Comparison of ENCODE assay signal across 11 cellular contexts in genomic region chr4:5365071-5366008, GRCh38.
DNase-seq lines count a peak whose midpoint lies in the region; ATAC-seq, FAIRE-seq and TF ChIP-seq lines count a peak whose summit lies in the region.
"Had no signal": no experiment of that assay in that cellular context is flagged by ENCODE, and none has a peak within 500 bp of the region (broad histone marks: within the 10 kb centered on the region; RNA-seq: fewer than 3 reads in every experiment).

No MANE protein-coding gene starts in this region.

- CTCF ChIA-PET in endothelial cell of umbilical vein (lab: Charles Lee) = interaction anchor here (0.8 to 2.3 kb wide), 2 partner anchors 22 to 34 kb away, joined by 3 to 10 read pairs; no protein-coding TSS in a partner anchor
- CTCF ChIA-PET in T-cell (lab: Charles Lee) = no interaction called here

- DNase-seq in GM03348 (ENCODE audit: low spot score) = peak; percentile 83
- peak; percentile 88 for DNase-seq in NCI-H226
- peak; percentile 47 for DNase-seq in endothelial cell of umbilical vein (ENCODE audit: low read depth, low spot score)
- peak; percentile 79 for DNase-seq in pulmonary artery endothelial cell (ENCODE audit: low read depth, low spot score)
- no peak for DNase-seq in medulla oblongata (ENCODE audit: extremely low spot score)
- DNase-seq in cerebellar cortex (ENCODE audit: low spot score) = no peak
- DNase-seq in T-cell = no peak
- DNase-seq: activated CD4-positive, alpha-beta T cell treated with anti-CD3 and anti-CD28 coated beads, Interleukin-2, amount 50 U/mL, for 4 hours; NCI-H2171 treated with DMSO at 0.1 percent for 48 hours had no signal

- H3K4me1 ChIP-seq in endothelial cell of umbilical vein (ENCODE audit: control insufficient read depth, extremely low read depth, insufficient read depth, low read length) = no peaks in the 10 kb centered on the region

- no peak overlapping the region for H3K27ac Mint-ChIP-seq in T-cell
- H3K27ac Mint-ChIP-seq: dendritic cell treated with granulocyte-macrophage colony-stimulating factor and Interleukin-4, amounts not matched to agents 40 ng/mL and 50 ng/mL, for 4 days had no signal

- H3K4me1 Mint-ChIP-seq in T-cell = no peaks in the 10 kb centered on the region

- H3K27me3 ChIP-seq in endothelial cell of umbilical vein (ENCODE audit: control insufficient read depth in 2 of 2, insufficient read depth in 2 of 2, low read length in 2 of 2) = no peaks in the 10 kb centered on the region

- H3K9me3 ChIP-seq in endothelial cell of umbilical vein (replicated peaks; ENCODE audit: control insufficient read depth, insufficient read depth, low read length) = no peaks in the 10 kb centered on the region

- no peak for TF ChIP-seq CTCF in endothelial cell of umbilical vein (IDR thresholded peaks at IDR 0.05; ENCODE audit: extremely low read depth in 1 of 2, insufficient read depth in 1 of 2, low read depth in 1 of 2, low read length in 2 of 2)

- no peak for TF ChIP-seq POLR2A in endothelial cell of umbilical vein (IDR thresholded peaks at IDR 0.05; ENCODE audit: low read depth, low read length)

- no peak overlapping the region for H3K4me3 Mint-ChIP-seq in T-cell
- H3K4me3 Mint-ChIP-seq: dendritic cell treated with granulocyte-macrophage colony-stimulating factor and Interleukin-4, amounts not matched to agents 40 ng/mL and 50 ng/mL, for 4 days had no signal

- no peaks in the 10 kb centered on the region for H3K9me1 ChIP-seq in endothelial cell of umbilical vein (replicated peaks; ENCODE audit: control insufficient read depth, extremely low read depth, insufficient read depth, low read length)

- H3K27me3 Mint-ChIP-seq in T-cell = no peaks in the 10 kb centered on the region
- H3K27me3 Mint-ChIP-seq: dendritic cell treated with granulocyte-macrophage colony-stimulating factor and Interleukin-4, amounts not matched to agents 40 ng/mL and 50 ng/mL, for 4 days had no signal

- H3K4me2 ChIP-seq in endothelial cell of umbilical vein (ENCODE audit: insufficient read depth, low read length) = no peak overlapping the region

- H2AFZ ChIP-seq in endothelial cell of umbilical vein (ENCODE audit: low read depth, low read length) = no peak overlapping the region

- no peak for FAIRE-seq in endothelial cell of umbilical vein (lab: Jason Lieb, UNC)

- H4K20me1 ChIP-seq in endothelial cell of umbilical vein (replicated peaks; ENCODE audit: control insufficient read depth, extremely low read depth, insufficient read depth, low read length) = no peaks in the 10 kb centered on the region

- BruUV-seq in endothelial cell of umbilical vein (replicated peaks; lab: Mats Ljungman, UMichigan) = no TSS peak

- H3K4me3 ChIP-seq in endothelial cell of umbilical vein (replicated peaks in 1 of 3; ENCODE audit: insufficient read depth in 1 of 3, low read depth in 1 of 3, low read length in 3 of 3) = no peak overlapping the region

- no peaks in the 10 kb centered on the region for H3K36me3 Mint-ChIP-seq in T-cell

- POLR2A ChIA-PET in endothelial cell of umbilical vein (lab: Charles Lee) = no interaction called here
- POLR2A ChIA-PET in T-cell (lab: Charles Lee) = no interaction called here

- ATAC-seq in GM21619 (IDR thresholded peaks at IDR 0.05; ENCODE audit: unreplicated experiment) = no peak
- no peak for ATAC-seq in T-cell (replicated peaks in 1 of 4)

- no peak overlapping the region for H3K27ac ChIP-seq in endothelial cell of umbilical vein (ENCODE audit: insufficient read depth, low read depth, low read length)

- H3K9me3 Mint-ChIP-seq in T-cell = peaks cover 5 to 6% (median 5%) of the 10 kb centered on the region in 3 donors
- H3K9me3 Mint-ChIP-seq: dendritic cell treated with granulocyte-macrophage colony-stimulating factor and Interleukin-4, amounts not matched to agents 40 ng/mL and 50 ng/mL, for 4 days had no signal

- dilution Hi-C loops in endothelial cell of umbilical vein (cut with MboI; ENCODE audit: extremely low pct_ligation_motif_present, low sequenced_read_pairs) = no loop called here

- H3K36me3 ChIP-seq in endothelial cell of umbilical vein (ENCODE audit: control insufficient read depth in 2 of 2, extremely low read depth in 1 of 2, insufficient read depth in 2 of 2, low read length in 2 of 2) = no peaks in the 10 kb centered on the region

- H3K79me2 ChIP-seq in endothelial cell of umbilical vein (ENCODE audit: control insufficient read depth, insufficient read depth, low read length) = no peaks in the 10 kb centered on the region

- no peak overlapping the region for H3K9ac ChIP-seq in endothelial cell of umbilical vein (replicated peaks; ENCODE audit: extremely low read depth, insufficient read depth, low read length)

- intact Hi-C loops in endothelial cell of umbilical vein (cut with micrococcal nuclease) = no loop called here

TF ChIP-seq in endothelial cell of umbilical vein, 7 proteins besides CTCF, POLR2A, EP300 and RAD21:
- TF ChIP-seq MYC (IDR thresholded peaks at IDR 0.05; ENCODE audit: low read depth, low read length) = no peak
- TF ChIP-seq, protein P1, sequence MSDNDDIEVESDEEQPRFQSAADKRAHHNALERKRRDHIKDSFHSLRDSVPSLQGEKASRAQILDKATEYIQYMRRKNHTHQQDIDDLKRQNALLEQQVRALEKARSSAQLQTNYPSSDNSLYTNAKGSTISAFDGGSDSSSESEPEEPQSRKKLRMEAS (IDR thresholded peaks at IDR 0.05; ENCODE audit: insufficient read depth, insufficient read length) = no peak
- peak; percentile 24 for TF ChIP-seq POLR2AphosphoS5 (IDR thresholded peaks at IDR 0.05; ENCODE audit: insufficient read depth, low read depth, low read length)
- peak; percentile 92 for TF ChIP-seq FOS (IDR thresholded peaks at IDR 0.05; ENCODE audit: borderline replicate concordance, insufficient read depth, low read length)
- TF ChIP-seq GATA2 (IDR thresholded peaks at IDR 0.05; ENCODE audit: insufficient read depth, insufficient read length, low read depth, low read length) = peak; percentile 67
- TF ChIP-seq JUN (IDR thresholded peaks at IDR 0.05; ENCODE audit: borderline replicate concordance, insufficient read depth, insufficient read length, low read depth) = peak; percentile 38
- TF ChIP-seq EZH2 (IDR thresholded peaks at IDR 0.05; ENCODE audit: borderline replicate concordance, low read depth, low read length, severe bottlenecking) = no peak

Comparison
In these comparisons a context has a peak if more than half of its experiments do, and no peak if none do; other contexts are left out.
1. DNase-seq: peak in GM03348 (single experiment), NCI-H226 (single experiment), endothelial cell of umbilical vein (single experiment) and pulmonary artery endothelial cell (single experiment); none in medulla oblongata (single experiment), cerebellar cortex (single experiment) and T-cell (0 of 34).